ENCODE assay signal across 8 cellular contexts in the genomic region with DNA sequence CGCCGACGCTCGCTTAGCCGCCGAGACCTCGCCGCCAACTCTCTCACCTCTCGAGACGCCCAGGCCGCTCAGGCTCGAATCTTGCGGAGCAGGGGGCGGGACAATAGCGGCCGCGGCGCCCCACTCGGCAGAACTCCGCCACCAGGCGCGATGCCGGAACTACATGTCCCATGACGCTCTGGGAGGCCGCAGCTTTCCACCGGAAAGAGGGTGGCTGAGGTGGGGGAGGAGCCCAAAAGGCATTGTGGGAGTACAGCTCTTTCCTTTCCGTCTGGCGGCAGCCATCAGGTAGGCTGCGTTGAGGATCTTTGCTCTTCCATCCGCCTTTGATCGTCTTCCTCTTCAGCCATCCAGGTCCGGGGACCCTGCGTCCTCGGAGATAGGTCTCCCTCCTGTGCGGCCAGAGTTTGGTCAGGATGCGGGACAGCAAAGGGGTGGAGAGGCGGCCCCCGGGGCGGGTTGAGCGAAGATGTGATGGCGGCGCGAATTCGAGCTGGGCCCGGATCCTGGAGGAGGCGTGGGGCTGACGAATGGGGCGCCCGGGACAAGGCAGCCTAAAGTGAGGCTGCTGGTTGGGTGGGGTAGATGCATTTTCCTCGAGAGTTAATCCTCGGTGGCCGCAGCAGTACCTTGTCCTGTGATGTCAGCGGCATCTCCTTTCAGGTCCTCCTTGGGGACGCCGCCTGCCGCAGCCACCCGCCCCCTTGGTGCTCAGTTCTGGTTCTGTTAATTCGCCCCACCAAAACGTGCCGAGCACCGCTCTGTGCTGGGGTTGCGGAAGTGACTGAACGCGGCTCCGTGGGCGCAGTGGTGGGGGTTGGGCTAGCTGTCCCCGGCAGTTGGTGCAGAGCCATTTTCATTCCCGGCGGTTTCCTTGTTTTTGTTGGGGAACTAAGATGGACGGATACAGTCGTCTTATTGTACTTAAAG. TPM values are rescaled to one million over a fixed set of nuclear protein-coding genes. Genes with fewer than 3 reads are reported as not detected.
DNase-seq lines count a peak whose midpoint lies in the region; ATAC-seq, FAIRE-seq and TF ChIP-seq lines count a peak whose summit lies in the region.

A gene (minus strand): TSS at position 105 of the 930 bp plus-strand sequence. CDS start 6,086 bp downstream, outside the sequence.
A gene (plus strand): TSS at position 247 of the 930 bp plus-strand sequence. CDS start 728 bp downstream, outside the sequence.

- H2BK5ac ChIP-seq in H1 (ENCODE audit: low read depth, low read length), result peak within 1 kb of the TSS; percentile 97
- H2BK5ac ChIP-seq in mesendoderm (ENCODE audit: low read length), result peak within 1 kb of the TSS; percentile 71

- no peak within 1 kb of the TSS; the same call in 1 of the 2 replicates for H2AFZ ChIP-seq in H1 (ENCODE audit: low read length)

- H4K91ac ChIP-seq in H1 (replicated peaks; ENCODE audit: insufficient read length, low read length), result peak within 1 kb of the TSS; percentile 96

- POLR2A ChIA-PET in H1 (lab: Charles Lee; ENCODE audit: partially characterized antibody), result interaction anchor here (0.6 to 11.5 kb wide), 88 partner anchors 8 to 791 kb away, joined by 3 to 363 read pairs (median 4); a partner anchor contains a TSS

- ATAC-seq in GM19468 (IDR thresholded peaks at IDR 0.05; ENCODE audit: extremely low read depth, unreplicated experiment), result peak; percentile 98

- peak within 1 kb of the TSS; percentile 100 for H4K8ac ChIP-seq in H1 (ENCODE audit: extremely low read depth, insufficient read depth, low read length)
- H4K8ac ChIP-seq in mesendoderm (ENCODE audit: low read depth, low read length), result no peak within 1 kb of the TSS

- H3K18ac ChIP-seq in H1 (ENCODE audit: extremely low read depth, low read length), result peak within 1 kb of the TSS; percentile 89
- H3K18ac ChIP-seq in mesendoderm (ENCODE audit: low read length), result peak within 1 kb of the TSS; percentile 80

- H2BK20ac ChIP-seq in H1 (ENCODE audit: low read length), result no peak within 1 kb of the TSS

- peaks cover 9 to 14% of the 10 kb centered on the region in 2 experiments for H4K20me1 ChIP-seq in H1 (replicated peaks in 1 of 2; ENCODE audit: control insufficient read depth in 1 of 2, insufficient read depth in 2 of 2, low read length in 2 of 2)

- H3K4me1 ChIP-seq in H1 (replicated peaks in 1 of 4; ENCODE audit: control insufficient read depth in 3 of 4, insufficient read depth in 4 of 4, low read length in 3 of 4), result peaks cover 5 to 8% (median 6%) of the 10 kb centered on the region in 4 experiments; a peak in 5 of 7 replicates
- H3K4me1 ChIP-seq in mesendoderm (ENCODE audit: control insufficient read depth, low read depth, low read length), result peaks cover 2% of the 10 kb centered on the region

- H3K23ac ChIP-seq in H1 (ENCODE audit: insufficient read length) (no peak within 1 kb of the TSS), mesendoderm (ENCODE audit: low read length) (peak within 1 kb of the TSS; percentile 94)

- TF ChIP-seq EP300 in H1 (IDR thresholded peaks at IDR 0.05; ENCODE audit: borderline replicate concordance in 1 of 2, low read depth in 2 of 2, low read length in 2 of 2), result no peak; a peak in 1 of 3 replicates

- H3K27ac ChIP-seq in H1 (ENCODE audit: low read depth, low read length) (peak within 1 kb of the TSS; percentile 96), mesendoderm (ENCODE audit: low read depth, low read length) (peak within 1 kb of the TSS; percentile 42)

- H2BK15ac ChIP-seq in H1 (ENCODE audit: low read length) (no peak within 1 kb of the TSS), mesendoderm (replicated peaks; ENCODE audit: low read depth) (no peak within 1 kb of the TSS)

- H3K27me3 ChIP-seq in H1 (replicated peaks in 1 of 4; ENCODE audit: control insufficient read depth in 3 of 4, extremely low read depth in 1 of 4, insufficient read depth in 3 of 4, low read length in 3 of 4) (no peaks in the 10 kb centered on the region; a peak in 1 of 7 replicates), mesendoderm (ENCODE audit: insufficient read depth, low read length, poor library complexity) (no peaks in the 10 kb centered on the region)

- H3K79me1 ChIP-seq in H1 (ENCODE audit: low read depth, low read length) (no peaks in the 10 kb centered on the region), mesendoderm (ENCODE audit: low read length) (peaks cover 6% of the 10 kb centered on the region)

- H3K4me2 ChIP-seq in H1 (ENCODE audit: insufficient read depth in 1 of 2, low read depth in 2 of 2, low read length in 2 of 2) (peak within 1 kb of the TSS; percentile 93 to 98), mesendoderm (ENCODE audit: low read length) (peak within 1 kb of the TSS; percentile 70)

- peak; percentile 55 for FAIRE-seq in H1 (lab: Jason Lieb, UNC)

- peaks cover 0 to 56% of the 10 kb centered on the region in 2 experiments; a peak in 3 of 4 replicates for H3K79me2 ChIP-seq in H1 (ENCODE audit: control insufficient read depth in 1 of 2, insufficient read depth in 2 of 2, low read length in 2 of 2)
- peaks cover 28% of the 10 kb centered on the region for H3K79me2 ChIP-seq in mesendoderm (ENCODE audit: control insufficient read depth, insufficient read depth, low read length)

- peak within 1 kb of the TSS; percentile 99 for H3K4ac ChIP-seq in H1 (replicated peaks; ENCODE audit: insufficient read length, low read depth, low read length)
- peak within 1 kb of the TSS; percentile 95 for H3K4ac ChIP-seq in mesendoderm (ENCODE audit: low read depth, low read length)

- 2% methylated on average over 63 of the region's 71 CpGs; no CpG with 5 or more reads in 1 of the 2 experiments for WGBS in H1 (ENCODE audit: extremely low coverage in 1 of 2, insufficient coverage in 1 of 2, insufficient read length in 1 of 2, insufficient replicate concordance in 2 of 2, low coverage in 1 of 2, low lambda C conversion rate in 2 of 2, missing lambda C conversion rate in 1 of 2), 2 experiments
- WGBS in mesendoderm (ENCODE audit: extremely low coverage, insufficient coverage, low lambda C conversion rate), result no CpG with 5 or more reads among the region's 71 CpGs

- peak; percentile 99 to 100 for TF ChIP-seq POLR2A in H1 (IDR thresholded peaks at IDR 0.05; ENCODE audit: control extremely low read depth in 1 of 2, low read depth in 2 of 2, low read length in 2 of 2)

- H2AK5ac ChIP-seq in H1 (ENCODE audit: low read depth, low read length) (peak within 1 kb of the TSS; percentile 87), mesendoderm (ENCODE audit: low read length) (peak within 1 kb of the TSS; percentile 91)

- H3K56ac ChIP-seq in H1 (replicated peaks; ENCODE audit: insufficient read length, low read depth, low read length) (peak within 1 kb of the TSS; percentile 85), mesendoderm (ENCODE audit: low read length) (peak within 1 kb of the TSS; percentile 99)

- H3K9me3 ChIP-seq in H1 (ENCODE audit: insufficient read depth in 2 of 2, low read depth in 1 of 2, low read length in 1 of 2), result no peaks in the 10 kb centered on the region

- DNase-seq in COLO829 (ENCODE audit: low spot score) (peak; percentile 86), HS-5 (ENCODE audit: low read depth) (peak; percentile 84), H1 (ENCODE audit: low read depth in 1 of 2, low spot score in 2 of 2) (peak; percentile 92 to 93), mesendoderm (peak; percentile 99)
- peak; percentile 89 for DNase-seq in NK-92 treated with Interleukin-12 subunit alpha and Interleukin-12 subunit beta, amount 100 ng/mL, for 24 hours (lab: John Stamatoyannopoulos, UW)
- peak; percentile 78 to 94 (median 89) for DNase-seq in activated CD8-positive, alpha-beta memory T cell treated with anti-CD3 and anti-CD28 coated beads for 48 hours (ENCODE audit: low read depth in 2 of 3, low spot score in 2 of 3)
- DNase-seq in stimulated activated CD8-positive, alpha-beta memory T cell treated with anti-CD3 and anti-CD28 coated beads, Interleukin-15, amount 100 ng/mL, for 1 hour (ENCODE audit: low read depth), result peak; percentile 95

- TF ChIP-seq RAD21 in H1 (IDR thresholded peaks at IDR 0.05 in 1 of 2, conservative IDR thresholded peaks at IDR 0.05 in 1 of 2; ENCODE audit: low read depth in 2 of 2, low read length in 2 of 2), result no peak

- H2BK120ac ChIP-seq in H1 (replicated peaks; ENCODE audit: low read depth, low read length) (peak within 1 kb of the TSS; percentile 40), mesendoderm (ENCODE audit: low read depth, low read length) (no peak within 1 kb of the TSS)

- peak within 1 kb of the TSS; percentile 88 for H3K14ac ChIP-seq in H1 (ENCODE audit: insufficient read length)

- H4K5ac ChIP-seq in H1 (ENCODE audit: insufficient read length, low read depth, low read length), result peak within 1 kb of the TSS; percentile 96
- no peak within 1 kb of the TSS for H4K5ac ChIP-seq in mesendoderm (ENCODE audit: low read length)

- CTCF ChIA-PET in H1 (lab: Charles Lee; ENCODE audit: partially characterized antibody), result interaction anchor here (0.9 to 3.5 kb wide), 9 partner anchors 10 to 85 kb away, joined by 3 to 21 read pairs (median 4); no protein-coding TSS in a partner anchor

- H3K9ac ChIP-seq in H1 (replicated peaks in 1 of 4; ENCODE audit: extremely low read depth in 1 of 4, low read depth in 3 of 4, low read length in 3 of 4) (peak within 1 kb of the TSS; percentile 95 to 99 (median 98)), mesendoderm (ENCODE audit: low read length) (peak within 1 kb of the TSS; percentile 91)

- H3K4me3 ChIP-seq in H1 (ENCODE audit: extremely low read depth in 1 of 4, insufficient read depth in 2 of 4, low read depth in 3 of 4, low read length in 4 of 4) (peak within 1 kb of the TSS; percentile 86 to 99 (median 92)), mesendoderm (ENCODE audit: low read length) (peak within 1 kb of the TSS; percentile 80)

- TF ChIP-seq CTCF in H1 (IDR thresholded peaks at IDR 0.05; ENCODE audit: control extremely low read depth in 1 of 3, insufficient read depth in 1 of 3, low read depth in 1 of 3, low read length in 3 of 3), result peak in 1 of 3 experiments; percentile 27; a peak in 1 of 4 replicates

- peaks cover 15 to 36% (median 22%) of the 10 kb centered on the region in 4 experiments for H3K36me3 ChIP-seq in H1 (ENCODE audit: control insufficient read depth in 2 of 4, insufficient read depth in 4 of 4, low read length in 3 of 4)
- peaks cover 6% of the 10 kb centered on the region for H3K36me3 ChIP-seq in mesendoderm (ENCODE audit: control insufficient read depth, insufficient read depth, low read length)

- peaks cover 17% of the 10 kb centered on the region for H3K23me2 ChIP-seq in H1 (ENCODE audit: low read depth, low read length)

- 0 out of 2 replicates have a peak within 1 kb of the TSS, but pooled peaks have one; percentile 29 for H2BK12ac ChIP-seq in H1 (ENCODE audit: low read depth, low read length)

RNA-seq across cellular contexts. Expression of the first gene that starts in this region (rescaled TPM):
- total RNA-seq in H1 (2021; fragmentation: NEBNext Ultra II Directional; extraction: Animal tissue kit (Norgen Biotek cat#: 25700)), result 7.0 and 7.6 TPM in 2 replicates
- polyA plus RNA-seq in H1 (2011; rRNA removed), result 1.8 and 3.4 TPM in 2 replicates
- 4.4 TPM for polyA plus RNA-seq in H1 (2011; cell fraction: cytosol; rRNA removed)
- polyA plus RNA-seq in H1 (2011; cell fraction: nucleus; rRNA removed), result 1.5 TPM
- polyA plus RNA-seq in H1 (2012, experiment 1 of 2), result 3.6 to 7.2 TPM (median 5.0 TPM) in 4 replicates
- 0.88 TPM for polyA plus RNA-seq in H1 (2012, experiment 2 of 2)
- polyA plus RNA-seq in H1 (2013, experiment 1 of 2), result 4.2 TPM
- polyA plus RNA-seq in H1 (2013, experiment 2 of 2), result 4.4 TPM
- polyA minus RNA-seq in H1 (2011; rRNA and poly(A)+ RNA removed), result 3.1 and 3.9 TPM in 2 replicates
- 3.3 TPM for polyA minus RNA-seq in H1 (2011; cell fraction: cytosol; rRNA and poly(A)+ RNA removed)
- 8.5 TPM for polyA minus RNA-seq in H1 (2011; cell fraction: nucleus; rRNA and poly(A)+ RNA removed)
- 3.7 TPM for polyA plus RNA-seq in mesendoderm (2013, experiment 1 of 2)
- polyA plus RNA-seq in mesendoderm (2013, experiment 2 of 2), result 3.5 TPM

RNA-seq across cellular contexts. Expression of the second gene that starts in this region (rescaled TPM):
- total RNA-seq in H1 (2021; fragmentation: NEBNext Ultra II Directional; extraction: Animal tissue kit (Norgen Biotek cat#: 25700)), result 2,767 and 2,819 TPM in 2 replicates
- polyA plus RNA-seq in H1 (2011; rRNA removed), result 6,473 and 6,491 TPM in 2 replicates
- 6,660 TPM for polyA plus RNA-seq in H1 (2011; cell fraction: cytosol; rRNA removed)
- 3,832 TPM for polyA plus RNA-seq in H1 (2011; cell fraction: nucleus; rRNA removed)
- 3,531 to 4,386 TPM (median 4,298 TPM) in 4 replicates for polyA plus RNA-seq in H1 (2012, experiment 1 of 2)
- 9,956 TPM for polyA plus RNA-seq in H1 (2012, experiment 2 of 2)
- 2,824 TPM for polyA plus RNA-seq in H1 (2013, experiment 1 of 2)
- 2,851 TPM for polyA plus RNA-seq in H1 (2013, experiment 2 of 2)
- 1,830 and 1,953 TPM in 2 replicates for polyA minus RNA-seq in H1 (2011; rRNA and poly(A)+ RNA removed)
- polyA minus RNA-seq in H1 (2011; cell fraction: cytosol; rRNA and poly(A)+ RNA removed), result 1,561 TPM
- 1,070 TPM for polyA minus RNA-seq in H1 (2011; cell fraction: nucleus; rRNA and poly(A)+ RNA removed)
- 3,038 TPM for polyA plus RNA-seq in mesendoderm (2013, experiment 1 of 2)
- 2,986 TPM for polyA plus RNA-seq in mesendoderm (2013, experiment 2 of 2)

Comparison
In these comparisons a context has a peak if more than half of its experiments do, and no peak if none do; other contexts are left out.
1. Peak in every context shown above with its lines: DNase-seq, ATAC-seq, H3K4me3 ChIP-seq and H3K27ac ChIP-seq.